Comparison of ENCODE assay signal across 30 cellular contexts in the genomic region with DNA sequence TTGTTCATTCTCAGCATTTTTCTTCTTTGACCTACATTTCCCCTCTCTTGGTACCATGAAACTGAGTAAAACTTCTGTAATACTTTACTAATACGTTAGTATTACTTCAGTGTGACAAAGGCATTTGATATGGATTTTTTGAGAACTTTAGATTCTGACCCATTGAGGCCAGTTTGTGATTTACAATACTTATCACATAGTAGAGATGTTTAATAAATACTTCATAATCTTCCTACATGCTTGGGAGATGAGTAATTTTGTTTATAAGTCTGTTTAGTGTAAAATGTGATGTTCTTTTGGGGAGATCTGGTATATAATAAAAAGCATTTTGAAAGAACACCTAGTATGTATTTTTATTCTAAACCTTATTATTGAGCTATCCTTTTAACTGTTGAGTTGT. TPM values are rescaled to one million over a fixed set of nuclear protein-coding genes. Genes with fewer than 3 reads are reported as not detected.
"Had no signal": no experiment of that assay in that cellular context is flagged by ENCODE, and none has a peak within 500 bp of the region (broad histone marks: within the 10 kb centered on the region; RNA-seq: fewer than 3 reads in every experiment).

No MANE protein-coding gene starts in this region.

- H3K9ac ChIP-seq: SK-N-SH had no signal

- DNase-seq: activated CD4-positive, alpha-beta memory T cell treated with anti-CD3 and anti-CD28 coated beads, Interleukin-2, amount 10 ng/mL, durations not matched to agents 7 days and 5 days; activated CD4-positive, alpha-beta T cell treated with anti-CD3 and anti-CD28 coated beads for 36 hours; activated CD4-positive, alpha-beta T cell treated with anti-CD3 and anti-CD28 coated beads, Interleukin-2, amount 50 U/mL, for 1 hour; activated CD8-positive, alpha-beta memory T cell treated with anti-CD3 and anti-CD28 coated beads, Interleukin-2, amount 50 U/mL, for 4 hours; activated gamma-delta T cell treated with Interleukin-2 at 50 U/mL for 16 hours; activated naive CD4-positive, alpha-beta T cell treated with anti-CD3 and anti-CD28 coated beads, Interleukin-2, amount 50 U/mL, for 16 hours; activated T-cell treated with anti-CD3 and anti-CD28 coated beads, Interleukin-2, amount 50 U/mL, for 72 hours; aorta; body of pancreas; central memory CD4-positive, alpha-beta T cell; Karpas-422; MM.1S; NCI-H1105; NCI-H1436; NCI-H1694 treated with DMSO at 0.1 percent for 48 hours; NCI-H2029 treated with DMSO at 0.1 percent for 48 hours; NCI-H345; NCI-H510A; NCI-H526 treated with DMSO at 0.1 percent for 48 hours; NCI-H82; OCI-M1; RPMI8226; SK-N-SH; T-helper 1 cell; WERI-Rb-1 had no signal

- FAIRE-seq: bronchial epithelial cell had no signal

- ATAC-seq: activated CD4-positive, alpha-beta T cell treated with anti-CD3 and anti-CD28 coated beads for 36 hours; activated T-cell treated with anti-CD3 and anti-CD28 coated beads, Interleukin-2, amount 50 U/mL, for 72 hours; body of pancreas; Panc1; Right ventricle myocardium inferior had no signal

- H3K4me3 ChIP-seq: body of pancreas had no signal

- H3K27ac ChIP-seq: body of pancreas, WERI-Rb-1 had no signal

- H3K9me3 ChIP-seq: body of pancreas, SK-N-SH had no signal

- H3K27me3 ChIP-seq: body of pancreas had no signal

- H3K4me1 ChIP-seq: body of pancreas had no signal

- H3K4me2 ChIP-seq: SK-N-SH had no signal

RNA-seq across cellular contexts. Expression of a gene that starts 50.9 kb away (rescaled TPM):
- total RNA-seq: activated CD4-positive, alpha-beta memory T cell treated with anti-CD3 and anti-CD28 coated beads, Interleukin-2, amount 10 ng/mL, durations not matched to agents 7 days and 5 days; activated CD4-positive, alpha-beta T cell treated with anti-CD3 and anti-CD28 coated beads for 36 hours; activated T-cell treated with anti-CD3 and anti-CD28 coated beads, Interleukin-2, amount 50 U/mL, for 72 hours; activated T-helper 2 cell treated with anti-CD3 and anti-CD28 coated beads, Interferon-gamma antibody, Interleukin-2, Interleukin-4, amounts not matched to agents 10 μg/mL and 5 μg/mL and 100 μg/mL, durations not matched to agents 14 hours and 24 hours and 36 hours; body of pancreas; bronchial epithelial cell; Right ventricle myocardium inferior; T-helper 2 cell treated with Interferon-gamma antibody and Interleukin-4, amounts not matched to agents 100 ng/mL and 5 ng/mL, for 36 hours had no signal
